In genomic region chr1:226126824-226127591, GRCh38 we compare ENCODE assay signal across 8 cellular contexts. TPM values are rescaled to one million over a fixed set of nuclear protein-coding genes. Genes with fewer than 3 reads are reported as not detected.
DNase-seq lines count a peak whose midpoint lies in the region; ATAC-seq and TF ChIP-seq lines count a peak whose summit lies in the region.

No MANE protein-coding gene starts in this region.

- H3K36me3 ChIP-seq in OCI-LY1 (ENCODE audit: insufficient read depth, low read length) (no peaks in the 10 kb centered on the region; the same call in 1 of the 2 replicates), upper lobe of right lung (no peaks in the 10 kb centered on the region)

- H3K9me2 ChIP-seq in OCI-LY1 (ENCODE audit: low read depth, low read length), result no peaks in the 10 kb centered on the region

- DNase-seq in left cardiac atrium (peak; percentile 13), left ventricle myocardium superior (no peak), foreskin keratinocyte (peak; percentile 83 to 97), upper lobe of right lung (peak; percentile 60), NCI-H1694 (lab: John Stamatoyannopoulos, UW) (no peak)

- H3K27ac ChIP-seq in OCI-LY1 (ENCODE audit: low read depth, low read length, poor library complexity, severe bottlenecking), result peak overlapping the region; percentile 95
- H3K27ac ChIP-seq in foreskin keratinocyte, result peak overlapping the region; percentile 46
- peak overlapping the region; percentile 81 for H3K27ac ChIP-seq in upper lobe of right lung

- no peaks in the 10 kb centered on the region for H3K79me2 ChIP-seq in OCI-LY1 (ENCODE audit: insufficient read depth, low read length)

- peak overlapping the region; percentile 65; the same call in 1 of the 2 replicates for H3K9ac ChIP-seq in OCI-LY1 (ENCODE audit: low read length)

- H3K9me3 ChIP-seq in OCI-LY1 (ENCODE audit: low read length) (no peaks in the 10 kb centered on the region), upper lobe of right lung (no peaks in the 10 kb centered on the region)

- H3F3A ChIP-seq in OCI-LY1 (ENCODE audit: insufficient read depth, low read length), result 0 out of 2 replicates have a peak, but pooled peaks cover 3% of the 10 kb centered on the region

- H3K27me3 ChIP-seq in OCI-LY1 (ENCODE audit: insufficient read depth, low read length) (no peaks in the 10 kb centered on the region), foreskin keratinocyte (no peaks in the 10 kb centered on the region), upper lobe of right lung (no peaks in the 10 kb centered on the region)

- peak overlapping the region; percentile 74 for H3K4me2 ChIP-seq in OCI-LY1 (ENCODE audit: low read length)

- no peaks in the 10 kb centered on the region for H4K20me1 ChIP-seq in OCI-LY1 (ENCODE audit: insufficient read depth, low read length)

- H3K4me1 ChIP-seq in OCI-LY1 (ENCODE audit: insufficient read depth, low read length, severe bottlenecking) (peaks cover 58% of the 10 kb centered on the region), foreskin keratinocyte (peaks cover 13% of the 10 kb centered on the region), upper lobe of right lung (peaks cover 13% of the 10 kb centered on the region)

- ATAC-seq in left cardiac atrium (no peak), left ventricle myocardium superior (no peak), foreskin keratinocyte (peak; percentile 58), upper lobe of right lung (no peak), HG03520 (IDR thresholded peaks at IDR 0.05; ENCODE audit: unreplicated experiment) (no peak), GM19395 (IDR thresholded peaks at IDR 0.05; ENCODE audit: unreplicated experiment) (no peak)

- intact Hi-C loops in left cardiac atrium (cut with DNase I), result loop anchor here in 1 of 2 donors (5.0 kb wide), 1 partner anchor 70 kb away; no protein-coding TSS in a partner anchor
- intact Hi-C loops in left ventricle myocardium superior (cut with micrococcal nuclease), result loop anchor here (10.0 kb wide), 1 partner anchor 58 kb away; the partner anchor contains the start of gene ACBD3
- intact Hi-C loops in upper lobe of right lung (cut with DNase I), result loop anchor here (5.0 kb wide), 1 partner anchor 70 kb away; no protein-coding TSS in a partner anchor

- peak overlapping the region; percentile 49 for H3K4me3 ChIP-seq in OCI-LY1 (ENCODE audit: low read depth, low read length, poor library complexity, severe bottlenecking)
- H3K4me3 ChIP-seq in upper lobe of right lung, result no peak overlapping the region

- H2AFZ ChIP-seq in OCI-LY1 (ENCODE audit: low read length), result no peak overlapping the region

- no peak for TF ChIP-seq CTCF in OCI-LY1 (IDR thresholded peaks at IDR 0.05; ENCODE audit: low read length)
- no peak for TF ChIP-seq CTCF in foreskin keratinocyte (conservative IDR thresholded peaks at IDR 0.05)
- no peak for TF ChIP-seq CTCF in upper lobe of right lung (IDR thresholded peaks at IDR 0.05)

RNA-seq across cellular contexts. Expression of gene ACBD3, which starts 59.5 kb away (rescaled TPM):
- total RNA-seq in left cardiac atrium (10 to 100 TPM; 25.4 to 40.8 TPM), left ventricle myocardium superior (30.1 TPM), foreskin keratinocyte (39.7 and 41.5 TPM in 2 replicates), upper lobe of right lung (42.2 TPM)
- 12.3 and 13.2 TPM in 2 replicates for polyA plus RNA-seq in foreskin keratinocyte

Comparison
In these comparisons a context has a peak if more than half of its experiments do, and no peak if none do; other contexts are left out.
1. DNase-seq: peak in left cardiac atrium (single experiment), foreskin keratinocyte (2 of 2) and upper lobe of right lung (single experiment); none in left ventricle myocardium superior (single experiment) and NCI-H1694 (single experiment).
2. Peak in every context shown above with its lines, with median percentiles within 50 percentile points of each other: H3K27ac ChIP-seq.